In the genomic region with DNA sequence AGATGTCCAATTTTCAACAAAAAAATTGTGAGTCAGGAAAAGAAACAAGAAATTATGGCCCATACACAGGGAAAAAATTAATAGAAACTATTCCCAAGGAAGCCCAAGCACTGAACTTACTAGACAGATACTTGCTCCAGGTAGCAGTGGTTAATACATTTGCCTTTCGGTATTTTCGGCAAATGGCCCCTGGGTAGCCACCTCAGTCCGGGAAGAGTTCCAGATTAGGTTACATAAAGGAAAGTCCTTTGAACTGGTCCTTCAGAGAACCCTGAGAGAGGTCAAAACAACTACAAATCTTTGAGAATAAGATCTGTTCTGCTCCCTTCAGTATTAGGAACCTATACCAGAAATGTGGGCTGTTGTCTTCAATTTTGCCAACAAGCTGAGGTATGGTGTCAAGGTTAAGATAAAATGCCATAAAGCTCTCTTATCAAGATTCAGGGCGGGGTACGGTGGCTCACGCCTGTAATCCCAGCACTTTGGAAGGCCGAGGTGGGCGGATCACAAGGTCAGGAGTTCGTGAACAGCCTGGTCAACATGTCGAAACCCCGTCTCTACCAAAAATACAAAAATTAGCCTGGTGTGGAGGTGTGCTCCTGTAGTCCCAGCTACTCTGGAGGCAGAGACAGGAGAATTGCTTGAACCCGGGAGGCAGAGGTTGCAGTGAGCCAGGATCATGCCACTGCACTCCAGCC, we compare ENCODE assay signal across 6 cellular contexts.
"Had no signal": no experiment of that assay in that cellular context is flagged by ENCODE, and none has a peak within 500 bp of the region (broad histone marks: within the 10 kb centered on the region; RNA-seq: fewer than 3 reads in every experiment).

No MANE protein-coding gene starts in this region.

- H3K4me3 ChIP-seq: GM23338 had no signal

- H3K27ac ChIP-seq: HL-60 had no signal

- FAIRE-seq: H1 had no signal

- ATAC-seq: GM23338 had no signal

- DNase-seq: H9, HCEC 1CT, KBM-7 had no signal

- H3K4me2 ChIP-seq: GM23338 had no signal
